Comparison of ENCODE assay signal across 34 cellular contexts in the genomic region with DNA sequence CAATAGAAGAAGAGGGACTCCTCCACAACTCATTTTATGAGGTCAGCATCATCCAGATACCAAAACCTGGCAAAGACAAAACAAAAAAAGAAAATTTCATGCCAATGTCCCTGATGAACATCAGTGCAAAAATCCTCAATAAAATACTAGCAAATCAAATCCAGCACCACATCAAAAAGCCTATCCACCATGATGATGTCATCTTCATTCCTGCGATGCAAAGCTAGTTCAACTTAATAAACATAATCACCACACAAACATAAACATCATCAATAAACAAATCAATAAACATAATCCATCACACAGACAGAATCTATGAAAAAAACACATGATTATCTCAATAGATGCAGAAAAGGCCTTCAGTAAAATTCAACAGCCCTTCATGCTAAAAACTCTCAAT.
"Had no signal": no experiment of that assay in that cellular context is flagged by ENCODE, and none has a peak within 500 bp of the region (broad histone marks: within the 10 kb centered on the region; RNA-seq: fewer than 3 reads in every experiment).

No MANE protein-coding gene starts in this region.

- H3K9me3 ChIP-seq: MG63 had no signal

- DNase-seq: Karpas-422, Kasumi-1, MG63, MM.1S, MV-4-11, NCI-H1048, NCI-H1092, NCI-H1092 treated with DMSO at 0.1 percent for 48 hours, NCI-H1105, NCI-H1105 treated with DMSO at 0.1 percent for 48 hours, NCI-H1417, NCI-H1417 treated with DMSO at 0.1 percent for 48 hours, NCI-H1436, NCI-H1436 treated with DMSO at 0.1 percent for 48 hours, NCI-H146, NCI-H1694, NCI-H1694 treated with DMSO at 0.1 percent for 48 hours, NCI-H187, NCI-H187 treated with DMSO at 0.1 percent for 48 hours, NCI-H1930, NCI-H2029, NCI-H2029 treated with DMSO at 0.1 percent for 48 hours, NCI-H2081, NCI-H2081 treated with DMSO at 0.1 percent for 48 hours, NCI-H2107, NCI-H2171, NCI-H2171 treated with DMSO at 0.1 percent for 48 hours, NCI-H2227 treated with DMSO at 0.1 percent for 48 hours, NCI-H226, NCI-H345, NCI-H446, NCI-H446 treated with DMSO at 0.1 percent for 48 hours, NCI-H510A, NCI-H510A treated with DMSO at 0.1 percent for 48 hours had no signal

- H3K4me3 ChIP-seq: MG63 had no signal

- H3K27me3 ChIP-seq: MG63 had no signal

- H3K36me3 ChIP-seq: MG63 had no signal
